In genomic region chr2:3958969-3959368, GRCh38 we compare ENCODE assay signal across 10 cellular contexts.
DNase-seq lines count a peak whose midpoint lies in the region; ATAC-seq and TF ChIP-seq lines count a peak whose summit lies in the region.
"Had no signal": no experiment of that assay in that cellular context is flagged by ENCODE, and none has a peak within 500 bp of the region (broad histone marks: within the 10 kb centered on the region; RNA-seq: fewer than 3 reads in every experiment).

No MANE protein-coding gene starts in this region.

- H3K36me3 ChIP-seq in endodermal cell (ENCODE audit: control insufficient read depth, insufficient read depth, low read length) (no peaks in the 10 kb centered on the region), hepatocyte (replicated peaks; ENCODE audit: insufficient read depth, low read depth) (no peaks in the 10 kb centered on the region), HAP-1 (replicated peaks) (no peaks in the 10 kb centered on the region)

- DNase-seq in endodermal cell (no peak), hepatocyte (ENCODE audit: low spot score) (no peak), HAP-1 (ENCODE audit: low spot score in 2 of 2) (no peak)
- DNase-seq: CD4-positive, alpha-beta T cell had no signal

- ATAC-seq in GM18907 (IDR thresholded peaks at IDR 0.05; ENCODE audit: unreplicated experiment) (peak; percentile 26), HG02885 (IDR thresholded peaks at IDR 0.05; ENCODE audit: poor library complexity, unreplicated experiment) (peak; percentile 13), GM19397 (IDR thresholded peaks at IDR 0.05; ENCODE audit: unreplicated experiment) (no peak)

- no peaks in the 10 kb centered on the region for H3K9me2 ChIP-seq in hepatocyte (replicated peaks; ENCODE audit: insufficient read depth)

- WGBS in endodermal cell (ENCODE audit: insufficient coverage in 1 of 2, insufficient read length in 1 of 2), 2 experiments = 58 to 75% methylated on average over 9 to 13 of the region's 13 CpGs
- 54% methylated on average over 13 of the region's 13 CpGs for WGBS in hepatocyte (ENCODE audit: low lambda C conversion rate, missing lambda C conversion rate)

- H3K27me3 Mint-ChIP-seq in endodermal cell (ENCODE audit: insufficient read depth) = no peaks in the 10 kb centered on the region
- H3K27me3 Mint-ChIP-seq: IgD-negative memory B cell had no signal

- H3K4me1 Mint-ChIP-seq in endodermal cell = no peaks in the 10 kb centered on the region
- H3K4me1 Mint-ChIP-seq: IgD-negative memory B cell had no signal

- no peaks in the 10 kb centered on the region for H3K36me3 Mint-ChIP-seq in endodermal cell (ENCODE audit: low read depth)
- H3K36me3 Mint-ChIP-seq: IgD-negative memory B cell had no signal

- no peaks in the 10 kb centered on the region for H4K20me1 ChIP-seq in hepatocyte (ENCODE audit: insufficient read depth, poor library complexity, severe bottlenecking)

- no peak overlapping the region for H2AFZ ChIP-seq in hepatocyte

- no peaks in the 10 kb centered on the region for H3K4me1 ChIP-seq in endodermal cell (ENCODE audit: control insufficient read depth, insufficient read depth, low read length)
- H3K4me1 ChIP-seq in hepatocyte (ENCODE audit: insufficient read depth) = no peaks in the 10 kb centered on the region
- H3K4me1 ChIP-seq in HAP-1 = no peaks in the 10 kb centered on the region
- H3K4me1 ChIP-seq: Caco-2 had no signal

- no peaks in the 10 kb centered on the region for H3K79me2 ChIP-seq in hepatocyte

- H3K9me3 ChIP-seq in endodermal cell (ENCODE audit: control insufficient read depth, low read length) = no peaks in the 10 kb centered on the region
- H3K9me3 ChIP-seq in hepatocyte (ENCODE audit: low read depth) = no peaks in the 10 kb centered on the region
- H3K9me3 ChIP-seq in HAP-1 = no peaks in the 10 kb centered on the region
- H3K9me3 ChIP-seq: Caco-2 had no signal

- in situ Hi-C loops in HAP-1 (cut with MboI; ENCODE audit: low sequenced_read_pairs) = no loop called here

- H3K9me3 Mint-ChIP-seq in endodermal cell = no peaks in the 10 kb centered on the region
- H3K9me3 Mint-ChIP-seq: CD4-positive, alpha-beta T cell had no signal

- peak overlapping the region; percentile 58 for H3K27ac Mint-ChIP-seq in endodermal cell
- H3K27ac Mint-ChIP-seq: CD4-positive, alpha-beta T cell; IgD-negative memory B cell had no signal

- no peaks in the 10 kb centered on the region for H3K27me3 ChIP-seq in endodermal cell (ENCODE audit: control insufficient read depth, insufficient read depth, low read length, poor library complexity, severe bottlenecking)
- H3K27me3 ChIP-seq in hepatocyte = no peaks in the 10 kb centered on the region
- H3K27me3 ChIP-seq in HAP-1 (ENCODE audit: low read depth) = 0 out of 2 replicates have a peak, but pooled peaks cover 2% of the 10 kb centered on the region

- H3K4me3 Mint-ChIP-seq in endodermal cell = no peak overlapping the region
- H3K4me3 Mint-ChIP-seq: CD4-positive, alpha-beta T cell; IgD-negative memory B cell had no signal

- no peak overlapping the region for H3K4me2 ChIP-seq in hepatocyte

- H3K9ac ChIP-seq in endodermal cell (ENCODE audit: extremely low read depth, low read length, poor library complexity, severe bottlenecking) = no peak overlapping the region

- H3K27ac ChIP-seq in endodermal cell (ENCODE audit: low read depth, low read length) (no peak overlapping the region), hepatocyte (no peak overlapping the region)
- H3K27ac ChIP-seq: C4-2B had no signal

- no peak overlapping the region for H3K4me3 ChIP-seq in endodermal cell (ENCODE audit: low read length)
- H3K4me3 ChIP-seq in hepatocyte = no peak overlapping the region
- no peak overlapping the region for H3K4me3 ChIP-seq in HAP-1

- TF ChIP-seq CTCF in endodermal cell (conservative IDR thresholded peaks at IDR 0.05) (no peak), hepatocyte (IDR thresholded peaks at IDR 0.05; ENCODE audit: poor library complexity) (no peak)
